Comparison of ENCODE assay signal across 22 cellular contexts in the genomic region with DNA sequence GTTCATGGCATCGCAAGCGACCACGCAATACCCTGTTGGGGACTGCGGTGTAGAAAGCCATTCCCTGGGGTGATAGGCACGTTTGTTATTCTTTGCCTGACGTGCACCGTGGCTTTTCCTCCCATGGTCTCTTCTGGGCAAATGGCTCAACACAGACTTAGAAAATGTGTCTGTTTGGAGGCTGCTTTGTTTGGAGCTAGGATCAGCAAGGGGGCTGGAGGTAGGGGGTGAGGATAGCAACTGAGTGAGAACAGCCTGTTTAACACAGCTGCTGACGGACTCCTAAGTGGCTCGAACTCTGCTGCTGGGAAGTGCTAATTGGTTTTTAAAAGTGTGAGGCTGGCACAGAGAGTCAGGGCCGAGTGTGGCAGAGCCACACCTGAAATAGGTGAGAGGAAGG. TPM values are rescaled to one million over a fixed set of nuclear protein-coding genes. Genes with fewer than 3 reads are reported as not detected.
"Had no signal": no experiment of that assay in that cellular context is flagged by ENCODE, and none has a peak within 500 bp of the region (broad histone marks: within the 10 kb centered on the region; RNA-seq: fewer than 3 reads in every experiment).

No MANE protein-coding gene starts in this region.

- H3K4me3 Mint-ChIP-seq: naive B cell; stimulated activated naive B cell treated with anti-CD40 and anti-IgM and Interleukin-4, amounts not matched to agents 10 μg/mL and 1 μg/mL and 100 μg/mL, for 72 hours; stimulated activated naive CD8-positive, alpha-beta T cell treated with anti-CD3 and anti-CD28 coated beads, Interleukin-15, amount 100 ng/mL, for 72 hours had no signal

- DNase-seq: effector CD8-positive, alpha-beta T cell; gastrocnemius medialis; left colon; left ventricle myocardium superior; mesenchymal stem cell; naive B cell; sigmoid colon; stimulated activated CD4-positive, alpha-beta T cell treated with anti-CD3 and anti-CD28 coated beads, Interleukin-2, amount 100 ng/mL, for 24 hours; stimulated activated CD4-positive, alpha-beta T cell treated with anti-CD3 and anti-CD28 coated beads, Interleukin-4, amount 100 ng/mL, for 4 hours; stimulated activated naive B cell treated with anti-CD40 and anti-IgM and Interleukin-4, amounts not matched to agents 10 μg/mL and 1 μg/mL and 100 μg/mL, for 72 hours; stimulated activated naive CD8-positive, alpha-beta T cell treated with anti-CD3 and anti-CD28 coated beads, Interleukin-15, amount 100 ng/mL, for 72 hours; testis had no signal

- H3K27ac Mint-ChIP-seq: stimulated activated naive CD8-positive, alpha-beta T cell treated with anti-CD3 and anti-CD28 coated beads, Interleukin-15, amount 100 ng/mL, for 72 hours had no signal

- H3K9me3 ChIP-seq: esophagus muscularis mucosa, gastrocnemius medialis, neutrophil, right atrium auricular region, sigmoid colon, testis, tibial nerve had no signal

- H3K9me3 Mint-ChIP-seq: naive B cell; stimulated activated naive B cell treated with anti-CD40 and anti-IgM and Interleukin-4, amounts not matched to agents 10 μg/mL and 1 μg/mL and 100 μg/mL, for 72 hours; stimulated activated naive CD8-positive, alpha-beta T cell treated with anti-CD3 and anti-CD28 coated beads, Interleukin-15, amount 100 ng/mL, for 72 hours had no signal

- H3K4me1 Mint-ChIP-seq: naive B cell; stimulated activated naive B cell treated with anti-CD40 and anti-IgM and Interleukin-4, amounts not matched to agents 10 μg/mL and 1 μg/mL and 100 μg/mL, for 72 hours; stimulated activated naive CD8-positive, alpha-beta T cell treated with anti-CD3 and anti-CD28 coated beads, Interleukin-15, amount 100 ng/mL, for 72 hours had no signal

- H3K4me3 ChIP-seq: coronary artery, esophagus muscularis mucosa, gastrocnemius medialis, lung, right atrium auricular region, sigmoid colon, skin epidermis, testis, tibial nerve had no signal

- H3K27ac ChIP-seq: coronary artery, epithelial cell of prostate, esophagus muscularis mucosa, gastrocnemius medialis, neutrophil, right atrium auricular region, sigmoid colon, skin epidermis, testis, tibial nerve had no signal

- H3K27me3 ChIP-seq: esophagus muscularis mucosa, gastrocnemius medialis, neutrophil, right atrium auricular region, sigmoid colon, testis, tibial nerve had no signal

- H3K27me3 Mint-ChIP-seq: naive B cell; stimulated activated naive B cell treated with anti-CD40 and anti-IgM and Interleukin-4, amounts not matched to agents 10 μg/mL and 1 μg/mL and 100 μg/mL, for 72 hours; stimulated activated naive CD8-positive, alpha-beta T cell treated with anti-CD3 and anti-CD28 coated beads, Interleukin-15, amount 100 ng/mL, for 72 hours had no signal

RNA-seq across cellular contexts. Expression of gene CHRM4, which starts 16.1 kb away (rescaled TPM):
- total RNA-seq: fibroblast of villous mesenchyme, gastrocnemius medialis, left ventricle myocardium superior, ureter had no signal
